11 cellular contexts compared by ENCODE assay signal in genomic region chr11:12693075-12693473, GRCh38. TPM values are rescaled to one million over a fixed set of nuclear protein-coding genes. Genes with fewer than 3 reads are reported as not detected.
DNase-seq lines count a peak whose midpoint lies in the region; ATAC-seq and TF ChIP-seq lines count a peak whose summit lies in the region.
"Had no signal": no experiment of that assay in that cellular context is flagged by ENCODE, and none has a peak within 500 bp of the region (broad histone marks: within the 10 kb centered on the region; RNA-seq: fewer than 3 reads in every experiment).

No MANE protein-coding gene starts in this region.

- H3K36me3 ChIP-seq in tibial artery, result no peaks in the 10 kb centered on the region
- H3K36me3 ChIP-seq in CD4-positive, alpha-beta memory T cell (ENCODE audit: insufficient read depth, low read length), result no peaks in the 10 kb centered on the region
- no peaks in the 10 kb centered on the region for H3K36me3 ChIP-seq in CD8-positive, alpha-beta memory T cell (ENCODE audit: insufficient read depth, low read length)

- ATAC-seq in HG02852 (IDR thresholded peaks at IDR 0.05; ENCODE audit: unreplicated experiment), result no peak

- H3K4me1 ChIP-seq in tibial artery, result peaks cover 11 to 54% (median 43%) of the 10 kb centered on the region in 4 donors
- H3K4me1 ChIP-seq in CD4-positive, alpha-beta memory T cell (ENCODE audit: insufficient read depth, low read length), result peaks cover 9% of the 10 kb centered on the region
- H3K4me1 ChIP-seq in CD8-positive, alpha-beta memory T cell (ENCODE audit: insufficient read depth, low read length), result no peaks in the 10 kb centered on the region

- H3K27me3 Mint-ChIP-seq in CD4-positive, alpha-beta memory T cell, result peaks cover 35 to 62% of the 10 kb centered on the region in 2 donors
- peaks cover 42 to 79% of the 10 kb centered on the region in 2 donors for H3K27me3 Mint-ChIP-seq in CD8-positive, alpha-beta memory T cell

- H3K36me3 Mint-ChIP-seq in CD4-positive, alpha-beta memory T cell, result no peaks in the 10 kb centered on the region
- no peaks in the 10 kb centered on the region for H3K36me3 Mint-ChIP-seq in CD8-positive, alpha-beta memory T cell

- POLR2A ChIA-PET in CD4-positive, alpha-beta memory T cell (lab: Charles Lee; ENCODE audit: partially characterized antibody), result no interaction called here
- POLR2A ChIA-PET in CD8-positive, alpha-beta memory T cell (lab: Charles Lee), result no interaction called here

- H3K27ac ChIP-seq in coronary artery (peak overlapping the region; percentile 85), tibial artery (peak overlapping the region; percentile 86 to 91)
- no peak overlapping the region for H3K27ac ChIP-seq in CD4-positive, alpha-beta memory T cell (ENCODE audit: low read depth, low read length)
- H3K27ac ChIP-seq in CD8-positive, alpha-beta memory T cell (ENCODE audit: low read depth, low read length), result no peak overlapping the region

- CTCF ChIA-PET in CD4-positive, alpha-beta memory T cell (lab: Charles Lee; ENCODE audit: partially characterized antibody), result no interaction called here
- CTCF ChIA-PET in CD8-positive, alpha-beta memory T cell (lab: Charles Lee), result no interaction called here

- no peak overlapping the region for H3K27ac Mint-ChIP-seq in CD4-positive, alpha-beta memory T cell
- no peak overlapping the region for H3K27ac Mint-ChIP-seq in CD8-positive, alpha-beta memory T cell
- H3K27ac Mint-ChIP-seq: activated B cell treated with CpG ODN at 0.5 μM for 24 hours; naive thymus-derived CD4-positive, alpha-beta T cell; stimulated activated naive CD8-positive, alpha-beta T cell treated with anti-CD3 and anti-CD28 coated beads, Interleukin-15, amount 100 ng/mL, for 72 hours had no signal

- intact Hi-C loops in tibial artery (cut with DNase I; ENCODE audit: low total_unique reads), result loop anchor here (10.0 kb wide), 1 partner anchor 618 kb away; no protein-coding TSS in a partner anchor
- intact Hi-C loops in CD4-positive, alpha-beta memory T cell (cut with micrococcal nuclease), result no loop called here

- H3K9me3 ChIP-seq in tibial artery, result no peaks in the 10 kb centered on the region
- no peaks in the 10 kb centered on the region for H3K9me3 ChIP-seq in CD4-positive, alpha-beta memory T cell (ENCODE audit: control insufficient read depth in 1 of 2, low read length in 2 of 2)
- no peaks in the 10 kb centered on the region for H3K9me3 ChIP-seq in CD8-positive, alpha-beta memory T cell (ENCODE audit: low read length)

- DNase-seq in RKO (ENCODE audit: low spot score) (peak; percentile 74), coronary artery (ENCODE audit: low spot score) (no peak), medulla oblongata (ENCODE audit: extremely low spot score) (peak; percentile 7), tibial artery (no peak), globus pallidus (ENCODE audit: low spot score) (no peak)
- no peak for DNase-seq in CD4-positive, alpha-beta memory T cell
- no peak for DNase-seq in CD8-positive, alpha-beta memory T cell
- DNase-seq: activated B cell treated with CpG ODN at 0.5 μM for 24 hours; naive thymus-derived CD4-positive, alpha-beta T cell had no signal

- H3K4me3 Mint-ChIP-seq in CD4-positive, alpha-beta memory T cell, result no peak overlapping the region
- no peak overlapping the region for H3K4me3 Mint-ChIP-seq in CD8-positive, alpha-beta memory T cell
- H3K4me3 Mint-ChIP-seq: activated B cell treated with CpG ODN at 0.5 μM for 24 hours; stimulated activated naive CD8-positive, alpha-beta T cell treated with anti-CD3 and anti-CD28 coated beads, Interleukin-15, amount 100 ng/mL, for 72 hours had no signal

- peaks cover 0 to under 1% (median 0%) of the 10 kb centered on the region in 8 donors for H3K9me3 Mint-ChIP-seq in CD4-positive, alpha-beta memory T cell
- H3K9me3 Mint-ChIP-seq in CD8-positive, alpha-beta memory T cell, result peaks cover 0 to 9% (median 0%) of the 10 kb centered on the region in 5 donors
- H3K9me3 Mint-ChIP-seq: stimulated activated naive CD8-positive, alpha-beta T cell treated with anti-CD3 and anti-CD28 coated beads, Interleukin-15, amount 100 ng/mL, for 72 hours had no signal

- no peak for TF ChIP-seq CTCF in coronary artery (IDR thresholded peaks at IDR 0.05)
- no peak for TF ChIP-seq CTCF in tibial artery (IDR thresholded peaks at IDR 0.05)

- no peaks in the 10 kb centered on the region for H3K27me3 ChIP-seq in tibial artery
- peaks cover 11% of the 10 kb centered on the region for H3K27me3 ChIP-seq in CD4-positive, alpha-beta memory T cell (ENCODE audit: insufficient read depth, low read length)
- H3K27me3 ChIP-seq in CD8-positive, alpha-beta memory T cell (ENCODE audit: insufficient read depth, low read length, poor library complexity, severe bottlenecking), result peaks cover 8% of the 10 kb centered on the region

- H3K4me3 ChIP-seq in coronary artery (peak overlapping the region; percentile 52), tibial artery (peak overlapping the region in 1 of 2 donors; percentile 40)
- H3K4me3 ChIP-seq in CD4-positive, alpha-beta memory T cell (ENCODE audit: low read length in 2 of 2), result no peak overlapping the region
- no peak overlapping the region for H3K4me3 ChIP-seq in CD8-positive, alpha-beta memory T cell (ENCODE audit: low read length)

- peaks cover 0 to 10% (median 6%) of the 10 kb centered on the region in 4 donors for H3K4me1 Mint-ChIP-seq in CD4-positive, alpha-beta memory T cell
- peaks cover 0 to 1% (median under 1%) of the 10 kb centered on the region in 3 donors for H3K4me1 Mint-ChIP-seq in CD8-positive, alpha-beta memory T cell
- H3K4me1 Mint-ChIP-seq: activated B cell treated with CpG ODN at 0.5 μM for 24 hours had no signal

RNA-seq across cellular contexts. Expression of gene TEAD1, which starts 18.9 kb away (rescaled TPM):
- 1 to 10 TPM in 1 of 2 experiments, under 1 TPM in 1; 0.52 to 1.1 TPM for total RNA-seq in CD4-positive, alpha-beta memory T cell
- polyA plus RNA-seq in CD4-positive, alpha-beta memory T cell, result under 1 TPM in 1 of 2 donors, not detected in 1; 0.15 TPM
- total RNA-seq in CD8-positive, alpha-beta memory T cell, result under 1 TPM; 0.59 to 0.89 TPM
- not detected for polyA plus RNA-seq in CD8-positive, alpha-beta memory T cell

Comparison
In these comparisons a context has a peak if more than half of its experiments do, and no peak if none do; other contexts are left out.
1. DNase-seq: peak in RKO (single experiment) and medulla oblongata (single experiment); none in coronary artery (single experiment), tibial artery (0 of 2), CD4-positive, alpha-beta memory T cell (0 of 5), globus pallidus (single experiment) and CD8-positive, alpha-beta memory T cell (0 of 5).
2. H3K27ac ChIP-seq: peak in coronary artery (2 of 2) and tibial artery (2 of 2); none in CD4-positive, alpha-beta memory T cell (single experiment) and CD8-positive, alpha-beta memory T cell (single experiment).